ENCODE assay signal across 11 cellular contexts in the genomic region with DNA sequence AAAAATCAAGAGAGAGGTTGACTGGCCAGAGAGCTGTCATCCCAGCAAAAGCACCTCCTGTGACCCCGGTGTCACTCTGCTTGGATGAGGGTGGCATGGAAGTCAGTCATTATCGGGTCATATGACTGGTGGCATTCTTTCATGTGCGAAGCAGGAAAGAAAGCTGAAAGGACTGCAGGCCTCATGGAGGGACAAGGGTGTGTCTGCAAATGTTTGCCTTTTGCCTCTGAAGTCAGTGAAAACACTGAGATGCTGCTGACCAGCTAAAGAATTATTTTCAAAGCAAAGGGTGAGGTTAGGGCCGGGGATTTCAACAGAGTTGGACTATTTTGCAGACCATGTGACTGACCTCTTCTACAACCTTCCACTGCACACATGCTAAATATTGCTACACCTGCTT.
DNase-seq lines count a peak whose midpoint lies in the region; ATAC-seq, FAIRE-seq and TF ChIP-seq lines count a peak whose summit lies in the region.
"Had no signal": no experiment of that assay in that cellular context is flagged by ENCODE, and none has a peak within 500 bp of the region (broad histone marks: within the 10 kb centered on the region; RNA-seq: fewer than 3 reads in every experiment).

No MANE protein-coding gene starts in this region.

- H3K4me3 ChIP-seq in HEK293 (ENCODE audit: low read depth, low read length) (no peak overlapping the region), Panc1 (ENCODE audit: low read depth in 2 of 2, low read length in 2 of 2) (no peak overlapping the region), heart right ventricle (no peak overlapping the region), trophoblast cell (ENCODE audit: low read depth, low read length) (no peak overlapping the region)

- peak overlapping the region; percentile 51 for H4K91ac ChIP-seq in trophoblast cell (ENCODE audit: low read depth, low read length)

- H3K18ac ChIP-seq in trophoblast cell (ENCODE audit: low read length) = no peak overlapping the region

- peak overlapping the region; percentile 44 for H2BK12ac ChIP-seq in trophoblast cell (ENCODE audit: low read length)

- H3K27me3 ChIP-seq in Panc1 (ENCODE audit: control insufficient read depth, insufficient read depth, low read length) = no peaks in the 10 kb centered on the region
- no peaks in the 10 kb centered on the region for H3K27me3 ChIP-seq in heart right ventricle
- no peaks in the 10 kb centered on the region for H3K27me3 ChIP-seq in trophoblast cell (ENCODE audit: insufficient read depth, low read length)

- no peak overlapping the region for H3K4ac ChIP-seq in trophoblast cell (ENCODE audit: low read depth, low read length)

- H3K4me1 ChIP-seq in HEK293 (ENCODE audit: control insufficient read depth, insufficient read depth, low read length) = peaks cover 52% of the 10 kb centered on the region
- peaks cover 73% of the 10 kb centered on the region for H3K4me1 ChIP-seq in Panc1 (ENCODE audit: control insufficient read depth, insufficient read depth, low read length)
- H3K4me1 ChIP-seq in heart right ventricle = peaks cover 6 to 80% (median 49%) of the 10 kb centered on the region in 9 donors
- peaks cover 12 to 14% of the 10 kb centered on the region in 2 experiments for H3K4me1 ChIP-seq in trophoblast cell (ENCODE audit: control insufficient read depth in 1 of 2, insufficient read depth in 2 of 2, low read length in 2 of 2)

- H3K9me3 ChIP-seq in HEK293 (ENCODE audit: control insufficient read depth, insufficient read depth, low read depth, low read length) = no peaks in the 10 kb centered on the region
- no peaks in the 10 kb centered on the region for H3K9me3 ChIP-seq in Panc1 (ENCODE audit: control insufficient read depth, insufficient read depth, low read depth, low read length)
- no peaks in the 10 kb centered on the region for H3K9me3 ChIP-seq in heart right ventricle
- H3K9me3 ChIP-seq in trophoblast cell (ENCODE audit: insufficient read depth, low read depth, low read length) = no peaks in the 10 kb centered on the region

- peak overlapping the region; percentile 41 for H2BK120ac ChIP-seq in trophoblast cell (ENCODE audit: insufficient read depth, low read length, poor library complexity)

- WGBS in heart right ventricle, 2 donors = 27 to 32% methylated on average over 4 of the region's 4 CpGs
- no CpG with 5 or more reads among the region's 4 CpGs for WGBS in trophoblast cell (ENCODE audit: extremely low coverage, insufficient coverage, insufficient read length)

- no TSS peak for BruUV-seq in Panc1 (replicated peaks; lab: Mats Ljungman, UMichigan)

- peak overlapping the region; percentile 53 for H2BK5ac ChIP-seq in trophoblast cell (ENCODE audit: low read depth, low read length, poor library complexity)

- TF ChIP-seq CTCF in HEK293 (tag by site-specific recombination; IDR thresholded peaks at IDR 0.05) (no peak), Panc1 (IDR thresholded peaks at IDR 0.05) (no peak), heart right ventricle (IDR thresholded peaks at IDR 0.05) (no peak)

- DNase-seq in Panc1 (ENCODE audit: low read depth, low spot score) (no peak), heart right ventricle (peak in 1 of 2 donors; percentile 14), trophoblast cell (no peak), GM19239 (ENCODE audit: insufficient read length, low spot score) (no peak)
- DNase-seq: activated CD4-positive, alpha-beta memory T cell treated with anti-CD3 and anti-CD28 coated beads for 36 hours; activated naive CD8-positive, alpha-beta T cell treated with anti-CD3 and anti-CD28 coated beads, Interleukin-2, amount 10 ng/mL, durations not matched to agents 7 days and 5 days had no signal

- CTCF ChIA-PET in HEK293 (lab: Yijun Ruan, JAX) (interaction anchor here (0.7 kb wide), 1 partner anchor 70 kb away, joined by 4 read pairs; no protein-coding TSS in a partner anchor), Panc1 (lab: Charles Lee) (interaction anchor here (0.7 kb wide), 1 partner anchor 35 kb away, joined by 3 read pairs; no protein-coding TSS in a partner anchor)

- H3K9ac ChIP-seq in trophoblast cell (ENCODE audit: low read length) = no peak overlapping the region

- no peaks in the 10 kb centered on the region for H3K79me2 ChIP-seq in trophoblast cell (ENCODE audit: control insufficient read depth, insufficient read depth, low read length, poor library complexity)

- in situ Hi-C loops in Panc1 (cut with HindIII; ENCODE audit: low pct_unique_long_range_greater_than_20kb, low sequenced_read_pairs) = no loop called here

- no peak for ATAC-seq in Panc1
- ATAC-seq in heart right ventricle = peak; percentile 44 to 74 (median 67)
- ATAC-seq in HG03196 (IDR thresholded peaks at IDR 0.05; ENCODE audit: unreplicated experiment) = no peak
- ATAC-seq in HG02623 (IDR thresholded peaks at IDR 0.05; ENCODE audit: unreplicated experiment) = no peak
- ATAC-seq in GM19467 (IDR thresholded peaks at IDR 0.05; ENCODE audit: unreplicated experiment) = no peak
- ATAC-seq: SK-N-SH treated with all-trans-retinoic acid at 6 μM for 48 hours had no signal

- no peak overlapping the region for H4K12ac ChIP-seq in trophoblast cell (ENCODE audit: low read depth, low read length)

- peak overlapping the region; percentile 64 for H3K27ac ChIP-seq in HEK293 (ENCODE audit: extremely low read depth, low read depth, low read length)
- peak overlapping the region; percentile 99 for H3K27ac ChIP-seq in Panc1 (ENCODE audit: low read length)
- peak overlapping the region in 8 of 10 donors; percentile 32 to 77 (median 58) for H3K27ac ChIP-seq in heart right ventricle
- no peak overlapping the region for H3K27ac ChIP-seq in trophoblast cell (ENCODE audit: low read depth, low read length)

- H3K14ac ChIP-seq in trophoblast cell (ENCODE audit: low read length) = no peak overlapping the region

- intact Hi-C loops in Panc1 (cut with micrococcal nuclease; ENCODE audit: unreplicated experiment) (loop anchor here (5.0 kb wide), 1 partner anchor 138 kb away; no protein-coding TSS in a partner anchor), heart right ventricle (cut with DNase I) (loop anchor here in 2 of 10 donors (5.0 kb wide), 3 partner anchors 53 to 138 kb away; no protein-coding TSS in a partner anchor)

- POLR2A ChIA-PET in HEK293 (lab: Yijun Ruan, JAX) (no interaction called here), Panc1 (lab: Charles Lee) (no interaction called here)

- H2AFZ ChIP-seq in trophoblast cell (ENCODE audit: insufficient read depth, low read length, poor library complexity) = peak overlapping the region; percentile 58

- H3K4me2 ChIP-seq in trophoblast cell (ENCODE audit: low read length) = no peak overlapping the region

- no peak overlapping the region for H3K23ac ChIP-seq in trophoblast cell (ENCODE audit: low read length)

- H3K79me1 ChIP-seq in trophoblast cell (ENCODE audit: low read length) = peaks cover 11% of the 10 kb centered on the region

- H4K8ac ChIP-seq in trophoblast cell (ENCODE audit: low read depth, low read length) = peak overlapping the region; percentile 20

- no peak overlapping the region for H2AK5ac ChIP-seq in trophoblast cell (ENCODE audit: low read length)

- H3K36me3 ChIP-seq in HEK293 (ENCODE audit: control insufficient read depth in 2 of 2, insufficient read depth in 1 of 2, low read length in 2 of 2) = no peaks in the 10 kb centered on the region
- no peaks in the 10 kb centered on the region for H3K36me3 ChIP-seq in Panc1 (ENCODE audit: control insufficient read depth, insufficient read depth, low read length)
- H3K36me3 ChIP-seq in heart right ventricle = no peaks in the 10 kb centered on the region
- no peaks in the 10 kb centered on the region for H3K36me3 ChIP-seq in trophoblast cell (ENCODE audit: control insufficient read depth in 1 of 2, insufficient read depth in 2 of 2, low read length in 2 of 2)

- FAIRE-seq in GM19239 (lab: Jason Lieb, UNC) = no peak

TF ChIP-seq in HEK293, 187 proteins besides CTCF, POLR2A, EP300 and RAD21:
- TF ChIP-seq ZBTB48 (tag by site-specific recombination; IDR thresholded peaks at IDR 0.05) = peak; percentile 41; the same call in 1 of the 2 replicates
- no peak for TF ChIP-seq ZBTB7A (tag by site-specific recombination; IDR thresholded peaks at IDR 0.05; ENCODE audit: low read depth)
- no peak for TF ChIP-seq ZNF791 (tag by site-specific recombination; IDR thresholded peaks at IDR 0.05)
- 0 out of 2 replicates have a peak, but pooled peaks have one; percentile 2 for TF ChIP-seq ZNF596 (tag by site-specific recombination; IDR thresholded peaks at IDR 0.05)
- TF ChIP-seq ZNF366 (tag by site-specific recombination; conservative IDR thresholded peaks at IDR 0.05) = 0 out of 2 replicates have a peak, but pooled peaks have one; percentile 1

Comparison
In these comparisons a context has a peak if more than half of its experiments do, and no peak if none do; other contexts are left out.
1. ATAC-seq: peak in heart right ventricle (8 of 8); none in Panc1 (single experiment), HG03196 (single experiment), HG02623 (single experiment) and GM19467 (single experiment).